In the genomic region with DNA sequence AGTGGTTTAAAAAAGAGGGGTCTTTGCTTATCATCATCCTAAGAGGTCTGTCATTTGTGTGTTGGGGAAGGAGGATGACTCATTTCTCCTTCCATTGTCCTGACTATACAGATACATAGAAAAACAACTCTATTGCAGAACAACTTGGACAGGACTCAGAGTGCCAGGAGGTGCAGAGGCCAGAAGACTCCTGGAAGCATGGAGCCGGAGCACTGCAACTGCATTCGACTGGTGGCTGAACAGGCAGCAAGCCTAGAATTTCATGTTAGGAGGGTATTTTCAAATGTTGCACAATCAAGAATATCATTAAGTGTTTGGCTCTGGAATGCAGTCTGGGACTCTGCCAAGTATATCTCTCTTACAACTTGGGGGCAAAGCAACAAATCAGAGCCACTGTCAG, we compare ENCODE assay signal across 10 cellular contexts. TPM values are rescaled to one million over a fixed set of nuclear protein-coding genes. Genes with fewer than 3 reads are reported as not detected.
A peak's percentile ranks its signal among the peaks of the same experiment; 100 is the strongest.
DNase-seq lines count a peak whose midpoint lies in the region; ATAC-seq and TF ChIP-seq lines count a peak whose summit lies in the region.
"Had no signal": no experiment of that assay in that cellular context is flagged by ENCODE, and none has a peak within 500 bp of the region (broad histone marks: within the 10 kb centered on the region; RNA-seq: fewer than 3 reads in every experiment).

No MANE protein-coding gene starts in this region.

- in situ Hi-C loops in IMR-90 (cut with MboI; ENCODE audit: low sequenced_read_pairs) = no loop called here

- TF ChIP-seq POLR2A in IMR-90 (IDR thresholded peaks at IDR 0.05; ENCODE audit: low read depth, low read length) = no peak

- dilution Hi-C loops in IMR-90 (cut with HindIII; ENCODE audit: low sequenced_read_pairs, unreplicated experiment) = no loop called here

- no peak overlapping the region for H3K4me3 ChIP-seq in IMR-90 (ENCODE audit: insufficient read depth, low read depth, low read length)
- no peak overlapping the region for H3K4me3 ChIP-seq in kidney epithelial cell (ENCODE audit: low read depth, low read length)
- H3K4me3 ChIP-seq: gastrocnemius medialis had no signal

- peaks cover 5% of the 10 kb centered on the region for H3K4me1 ChIP-seq in IMR-90 (ENCODE audit: control insufficient read depth, insufficient read depth, low read length)
- H3K4me1 ChIP-seq: gastrocnemius medialis had no signal

- H4K20me1 ChIP-seq in IMR-90 (ENCODE audit: insufficient read depth, low read length) = no peaks in the 10 kb centered on the region

- H3K9ac ChIP-seq in IMR-90 (ENCODE audit: low read depth, low read length) = no peak overlapping the region

- H3K79me1 ChIP-seq in IMR-90 (ENCODE audit: low read depth in 1 of 2, low read length in 2 of 2) = no peaks in the 10 kb centered on the region

- intact Hi-C loops in IMR-90 (cut with micrococcal nuclease) = no loop called here
- intact Hi-C loops in MCF 10A (cut with micrococcal nuclease) = no loop called here

- no peak overlapping the region for H2BK20ac ChIP-seq in IMR-90 (ENCODE audit: low read depth, low read length)

- no CpG with 5 or more reads among the region's 2 CpGs for WGBS in IMR-90 (ENCODE audit: extremely low coverage in 2 of 2, insufficient read length in 1 of 2), 2 experiments

- TF ChIP-seq CTCF in IMR-90 (conservative IDR thresholded peaks at IDR 0.05; ENCODE audit: low read depth, low read length) (no peak), MCF 10A (IDR thresholded peaks at IDR 0.05; ENCODE audit: unreplicated experiment) (no peak), kidney epithelial cell (IDR thresholded peaks at IDR 0.05; ENCODE audit: insufficient read depth, low read length, poor library complexity, severe bottlenecking) (no peak)

- no peak overlapping the region for H3K56ac ChIP-seq in IMR-90 (ENCODE audit: extremely low read depth, insufficient read depth, low read length)

- DNase-seq in IMR-90 = peak; percentile 64
- peak; percentile 92 for DNase-seq in MCF 10A (ENCODE audit: unreplicated experiment)
- peak; percentile 41 for DNase-seq in kidney epithelial cell (ENCODE audit: low read depth)
- peak; percentile 49 for DNase-seq in ureter (ENCODE audit: low spot score)
- DNase-seq in NCI-H2029 (lab: John Stamatoyannopoulos, UW) = no peak
- DNase-seq in hippocampal formation (lab: John Stamatoyannopoulos, UW) = no peak
- DNase-seq in SKM-1 (lab: John Stamatoyannopoulos, UW; ENCODE audit: unreplicated experiment) = no peak
- DNase-seq: activated T-cell treated with anti-CD3 and anti-CD28 coated beads, Interleukin-2, amount 50 U/mL, for 1 hour; midbrain had no signal

- H3K36me3 Mint-ChIP-seq in MCF 10A (ENCODE audit: insufficient read depth, unreplicated experiment) = no peaks in the 10 kb centered on the region

- H4K91ac ChIP-seq in IMR-90 (ENCODE audit: insufficient read depth, low read depth, low read length) = no peak overlapping the region

- H2BK5ac ChIP-seq in IMR-90 (ENCODE audit: low read depth, low read length, poor library complexity, severe bottlenecking) = no peak overlapping the region

- no peak overlapping the region for H4K8ac ChIP-seq in IMR-90 (ENCODE audit: low read depth in 2 of 2, low read length in 2 of 2)

- POLR2A ChIA-PET in IMR-90 (lab: Charles Lee; ENCODE audit: unreplicated experiment) = no interaction called here
- POLR2A ChIA-PET in MCF 10A (lab: Yijun Ruan, JAX) = interaction anchor here (1.0 kb wide), 1 partner anchor 38 kb away, joined by 3 read pairs; no protein-coding TSS in a partner anchor

- no peak overlapping the region for H2BK15ac ChIP-seq in IMR-90 (ENCODE audit: low read depth, low read length)

- no peak overlapping the region for H3K4ac ChIP-seq in IMR-90 (ENCODE audit: low read depth, low read length)

- no peak overlapping the region for H3K23ac ChIP-seq in IMR-90 (ENCODE audit: low read depth, low read length)

- H2AK9ac ChIP-seq in IMR-90 (replicated peaks; ENCODE audit: low read depth, low read length, poor library complexity) = no peak overlapping the region

- no peaks in the 10 kb centered on the region for H3K36me3 ChIP-seq in IMR-90 (ENCODE audit: control insufficient read depth, insufficient read depth, low read length)
- no peaks in the 10 kb centered on the region for H3K36me3 ChIP-seq in kidney epithelial cell (ENCODE audit: control insufficient read depth, insufficient read depth, low read length)
- H3K36me3 ChIP-seq: gastrocnemius medialis had no signal

- peak overlapping the region; percentile 55 for H3K27ac Mint-ChIP-seq in MCF 10A (ENCODE audit: low read depth, unreplicated experiment)

- no peak overlapping the region for H3K18ac ChIP-seq in IMR-90 (ENCODE audit: low read depth, low read length)

- no peak overlapping the region for H3K4me3 Mint-ChIP-seq in MCF 10A (ENCODE audit: unreplicated experiment)

- no peak overlapping the region for H2BK120ac ChIP-seq in IMR-90 (ENCODE audit: low read depth, low read length)

- no peak overlapping the region for H3K27ac ChIP-seq in IMR-90 (ENCODE audit: insufficient read depth, low read length)
- H3K27ac ChIP-seq: gastrocnemius medialis had no signal

- peak; percentile 70 for ATAC-seq in IMR-90 (ENCODE audit: low read depth)

- no peak overlapping the region for H3K4me2 ChIP-seq in IMR-90 (ENCODE audit: low read depth, low read length)

- H3K27me3 ChIP-seq in IMR-90 (ENCODE audit: control insufficient read depth, insufficient read depth, low read length) = no peaks in the 10 kb centered on the region
- no peaks in the 10 kb centered on the region for H3K27me3 ChIP-seq in kidney epithelial cell (ENCODE audit: control insufficient read depth, insufficient read depth, low read length)
- H3K27me3 ChIP-seq: gastrocnemius medialis had no signal

- H4K5ac ChIP-seq in IMR-90 (ENCODE audit: low read depth, low read length) = no peak overlapping the region

- H2AFZ ChIP-seq in IMR-90 (replicated peaks; ENCODE audit: low read length, poor library complexity) = peak overlapping the region; percentile 28

- no peak overlapping the region for H2AK5ac ChIP-seq in IMR-90 (ENCODE audit: low read depth, low read length)

- CTCF ChIA-PET in IMR-90 (lab: Yijun Ruan, JAX) = no interaction called here
- CTCF ChIA-PET in MCF 10A (lab: Yijun Ruan, JAX) = interaction anchor here (0.6 kb wide), 1 partner anchor 71 kb away, joined by 6 read pairs; no protein-coding TSS in a partner anchor

- H3K9me1 ChIP-seq in IMR-90 (ENCODE audit: insufficient read depth, low read length) = 0 out of 2 replicates have a peak, but pooled peaks cover 4% of the 10 kb centered on the region

- H3K27me3 Mint-ChIP-seq in MCF 10A (ENCODE audit: insufficient read depth, unreplicated experiment) = no peaks in the 10 kb centered on the region

- H3K9me3 Mint-ChIP-seq in MCF 10A (ENCODE audit: unreplicated experiment) = no peaks in the 10 kb centered on the region

- no peak overlapping the region for H3K14ac ChIP-seq in IMR-90 (replicated peaks; ENCODE audit: low read depth, low read length)

- BruUV-seq in IMR-90 (replicated peaks; lab: Mats Ljungman, UMichigan) (no TSS peak), MCF 10A (replicated peaks; lab: Mats Ljungman, UMichigan) (no TSS peak)

- H3K4me1 Mint-ChIP-seq in MCF 10A (ENCODE audit: insufficient read depth, unreplicated experiment) = peaks cover 17% of the 10 kb centered on the region

- no peaks in the 10 kb centered on the region for H3K9me3 ChIP-seq in IMR-90 (ENCODE audit: control insufficient read depth, insufficient read depth, low read length)
- H3K9me3 ChIP-seq: gastrocnemius medialis had no signal

- TF ChIP-seq RAD21 in IMR-90 (IDR thresholded peaks at IDR 0.05; ENCODE audit: low read length) = no peak

TF ChIP-seq in IMR-90, 13 proteins besides CTCF, POLR2A, EP300 and RAD21:
- TF ChIP-seq SMC3 (IDR thresholded peaks at IDR 0.05; ENCODE audit: low read depth, low read length) = no peak
- TF ChIP-seq RFX5 (IDR thresholded peaks at IDR 0.05; ENCODE audit: low read depth, low read length) = no peak
- TF ChIP-seq BHLHE40 (IDR thresholded peaks at IDR 0.05; ENCODE audit: low read depth, low read length) = no peak
- TF ChIP-seq RCOR1 (IDR thresholded peaks at IDR 0.05; ENCODE audit: insufficient replicate concordance, low read length) = no peak
- TF ChIP-seq MAFK (IDR thresholded peaks at IDR 0.05; ENCODE audit: low read depth, low read length) = no peak
- TF ChIP-seq FOS (IDR thresholded peaks at IDR 0.05; ENCODE audit: low read depth, low read length) = peak; percentile 39; the same call in 1 of the 2 replicates
- TF ChIP-seq CEBPB (IDR thresholded peaks at IDR 0.05; ENCODE audit: low read depth, low read length) = peak; percentile 90
- TF ChIP-seq, protein P1, sequence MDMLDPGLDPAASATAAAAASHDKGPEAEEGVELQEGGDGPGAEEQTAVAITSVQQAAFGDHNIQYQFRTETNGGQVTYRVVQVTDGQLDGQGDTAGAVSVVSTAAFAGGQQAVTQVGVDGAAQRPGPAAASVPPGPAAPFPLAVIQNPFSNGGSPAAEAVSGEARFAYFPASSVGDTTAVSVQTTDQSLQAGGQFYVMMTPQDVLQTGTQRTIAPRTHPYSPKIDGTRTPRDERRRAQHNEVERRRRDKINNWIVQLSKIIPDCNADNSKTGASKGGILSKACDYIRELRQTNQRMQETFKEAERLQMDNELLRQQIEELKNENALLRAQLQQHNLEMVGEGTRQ (IDR thresholded peaks at IDR 0.05; ENCODE audit: low read depth, low read length) = no peak
- no peak for TF ChIP-seq NFE2L2 (IDR thresholded peaks at IDR 0.05; ENCODE audit: low read depth, low read length)
- TF ChIP-seq MXI1 (IDR thresholded peaks at IDR 0.05; ENCODE audit: borderline replicate concordance, low read depth, low read length) = no peak
- TF ChIP-seq CHD1 (IDR thresholded peaks at IDR 0.05; ENCODE audit: low read depth, low read length) = no peak
TF ChIP-seq in IMR-90: peak in this region for 2.

RNA-seq across cellular contexts. Expression of a gene that starts 35.0 kb away (rescaled TPM):
- total RNA-seq in IMR-90 (2012; rRNA removed) (0.90 and 1.1 TPM in 2 replicates), MCF 10A (2022) (0.89 and 1.7 TPM in 2 replicates), kidney epithelial cell (2.7 and 3.5 TPM in 2 replicates), ureter (23.4 TPM)
- 1.7 and 2.0 TPM in 2 replicates for polyA plus RNA-seq in IMR-90 (2012; rRNA removed)
- polyA plus RNA-seq in IMR-90 (2012; cell fraction: cytosol; rRNA removed) = 0.78 and 1.8 TPM in 2 replicates
- 1.3 and 2.3 TPM in 2 replicates for polyA plus RNA-seq in IMR-90 (2012; cell fraction: nucleus; rRNA removed; ENCODE audit: low replicate concordance)

Comparison
In these comparisons a context has a peak if more than half of its experiments do, and no peak if none do; other contexts are left out.
1. DNase-seq: peak in IMR-90 (single experiment), MCF 10A (single experiment), kidney epithelial cell (single experiment) and ureter (single experiment); none in NCI-H2029 (single experiment), hippocampal formation (0 of 2) and SKM-1 (single experiment).